Comparison of ENCODE assay signal across 8 cellular contexts in the genomic region with DNA sequence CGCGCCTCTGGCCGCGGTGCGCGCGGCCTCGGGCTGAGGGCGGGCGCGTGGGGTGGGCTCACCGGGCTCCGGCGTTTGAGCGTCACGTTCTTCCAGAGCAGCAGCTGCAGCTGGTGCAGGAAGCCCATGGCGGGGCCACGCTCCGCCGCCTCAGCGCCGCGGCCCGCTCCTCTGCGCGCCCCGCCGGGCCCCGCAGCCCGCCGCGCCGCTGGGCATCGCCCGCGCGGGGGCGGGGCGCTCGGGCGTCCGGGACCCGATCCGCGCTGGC. TPM values are rescaled to one million over a fixed set of nuclear protein-coding genes. Genes with fewer than 3 reads are reported as not detected.
DNase-seq lines count a peak whose midpoint lies in the region; ATAC-seq and TF ChIP-seq lines count a peak whose summit lies in the region.

A gene with protein sequence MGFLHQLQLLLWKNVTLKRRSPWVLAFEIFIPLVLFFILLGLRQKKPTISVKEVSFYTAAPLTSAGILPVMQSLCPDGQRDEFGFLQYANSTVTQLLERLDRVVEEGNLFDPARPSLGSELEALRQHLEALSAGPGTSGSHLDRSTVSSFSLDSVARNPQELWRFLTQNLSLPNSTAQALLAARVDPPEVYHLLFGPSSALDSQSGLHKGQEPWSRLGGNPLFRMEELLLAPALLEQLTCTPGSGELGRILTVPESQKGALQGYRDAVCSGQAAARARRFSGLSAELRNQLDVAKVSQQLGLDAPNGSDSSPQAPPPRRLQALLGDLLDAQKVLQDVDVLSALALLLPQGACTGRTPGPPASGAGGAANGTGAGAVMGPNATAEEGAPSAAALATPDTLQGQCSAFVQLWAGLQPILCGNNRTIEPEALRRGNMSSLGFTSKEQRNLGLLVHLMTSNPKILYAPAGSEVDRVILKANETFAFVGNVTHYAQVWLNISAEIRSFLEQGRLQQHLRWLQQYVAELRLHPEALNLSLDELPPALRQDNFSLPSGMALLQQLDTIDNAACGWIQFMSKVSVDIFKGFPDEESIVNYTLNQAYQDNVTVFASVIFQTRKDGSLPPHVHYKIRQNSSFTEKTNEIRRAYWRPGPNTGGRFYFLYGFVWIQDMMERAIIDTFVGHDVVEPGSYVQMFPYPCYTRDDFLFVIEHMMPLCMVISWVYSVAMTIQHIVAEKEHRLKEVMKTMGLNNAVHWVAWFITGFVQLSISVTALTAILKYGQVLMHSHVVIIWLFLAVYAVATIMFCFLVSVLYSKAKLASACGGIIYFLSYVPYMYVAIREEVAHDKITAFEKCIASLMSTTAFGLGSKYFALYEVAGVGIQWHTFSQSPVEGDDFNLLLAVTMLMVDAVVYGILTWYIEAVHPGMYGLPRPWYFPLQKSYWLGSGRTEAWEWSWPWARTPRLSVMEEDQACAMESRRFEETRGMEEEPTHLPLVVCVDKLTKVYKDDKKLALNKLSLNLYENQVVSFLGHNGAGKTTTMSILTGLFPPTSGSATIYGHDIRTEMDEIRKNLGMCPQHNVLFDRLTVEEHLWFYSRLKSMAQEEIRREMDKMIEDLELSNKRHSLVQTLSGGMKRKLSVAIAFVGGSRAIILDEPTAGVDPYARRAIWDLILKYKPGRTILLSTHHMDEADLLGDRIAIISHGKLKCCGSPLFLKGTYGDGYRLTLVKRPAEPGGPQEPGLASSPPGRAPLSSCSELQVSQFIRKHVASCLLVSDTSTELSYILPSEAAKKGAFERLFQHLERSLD (N-terminal part only) (minus strand): TSS at position 225 of the 268 bp plus-strand sequence. CDS start 97 bp downstream, at position 128.

- no peak for TF ChIP-seq CTCF in CD8-positive, alpha-beta T cell (IDR thresholded peaks at IDR 0.05)
- TF ChIP-seq CTCF in OCI-LY1 (IDR thresholded peaks at IDR 0.05; ENCODE audit: low read length), result no peak

- H3K9ac ChIP-seq in OCI-LY1 (ENCODE audit: low read length) (peak within 1 kb of the TSS; percentile 59), endocrine pancreas (ENCODE audit: control insufficient read depth, insufficient read depth, low read length) (peak within 1 kb of the TSS; percentile 56)

- peak within 1 kb of the TSS; percentile 6 for H3K27ac Mint-ChIP-seq in CD8-positive, alpha-beta T cell
- H3K27ac Mint-ChIP-seq in naive thymus-derived CD4-positive, alpha-beta T cell, result peak within 1 kb of the TSS in 6 of 9 donors; percentile 31 to 71 (median 66)

- ATAC-seq in CD8-positive, alpha-beta T cell, result no peak
- ATAC-seq in naive thymus-derived CD4-positive, alpha-beta T cell, result no peak

- intact Hi-C loops in CD8-positive, alpha-beta T cell (cut with DNase I, micrococcal nuclease), result loop anchor here (1.0 to 5.0 kb wide), 3 partner anchors 44 to 83 kb away; a partner anchor contains a TSS
- intact Hi-C loops in naive thymus-derived CD4-positive, alpha-beta T cell (cut with micrococcal nuclease), result loop anchor here (1.0 to 2.0 kb wide), 2 partner anchors 36 to 43 kb away; a partner anchor contains a TSS

- H3K27me3 ChIP-seq in CD8-positive, alpha-beta T cell (ENCODE audit: insufficient read depth, low read length), result no peaks in the 10 kb centered on the region
- H3K27me3 ChIP-seq in OCI-LY1 (ENCODE audit: insufficient read depth, low read length) (peaks cover 17% of the 10 kb centered on the region), endocrine pancreas (ENCODE audit: control insufficient read depth, insufficient read depth, low read length) (no peaks in the 10 kb centered on the region)
- H3K27me3 ChIP-seq in naive thymus-derived CD4-positive, alpha-beta T cell (ENCODE audit: control insufficient read depth in 2 of 2, insufficient read depth in 2 of 2, low read length in 2 of 2), result no peaks in the 10 kb centered on the region

- H3K4me1 Mint-ChIP-seq in CD8-positive, alpha-beta T cell (ENCODE audit: low read depth), result peaks cover 39% of the 10 kb centered on the region
- H3K4me1 Mint-ChIP-seq in naive thymus-derived CD4-positive, alpha-beta T cell, result peaks cover 13 to 32% (median 32%) of the 10 kb centered on the region in 7 donors

- peak within 1 kb of the TSS; percentile 84 for H3K4me3 Mint-ChIP-seq in CD8-positive, alpha-beta T cell
- H3K4me3 Mint-ChIP-seq in naive thymus-derived CD4-positive, alpha-beta T cell, result peak within 1 kb of the TSS; percentile 74 to 94 (median 84)

- POLR2A ChIA-PET in CD8-positive, alpha-beta T cell (lab: Charles Lee), result interaction anchor here (1.0 to 2.0 kb wide), 2 partner anchors 32 to 80 kb away, joined by 3 to 5 read pairs; a partner anchor contains a TSS
- POLR2A ChIA-PET in naive thymus-derived CD4-positive, alpha-beta T cell (lab: Charles Lee), result interaction anchor here (0.5 kb wide), 1 partner anchor 77 kb away, joined by 4 read pairs; no protein-coding TSS in a partner anchor

- H3K9me3 Mint-ChIP-seq in CD8-positive, alpha-beta T cell, result no peaks in the 10 kb centered on the region
- H3K9me3 Mint-ChIP-seq in naive thymus-derived CD4-positive, alpha-beta T cell, result no peaks in the 10 kb centered on the region

- H3K4me2 ChIP-seq in OCI-LY1 (ENCODE audit: low read length), result peak within 1 kb of the TSS; percentile 99

- no peaks in the 10 kb centered on the region for H4K20me1 ChIP-seq in OCI-LY1 (ENCODE audit: insufficient read depth, low read length)

- no peak for DNase-seq in CD8-positive, alpha-beta T cell
- DNase-seq in naive thymus-derived CD4-positive, alpha-beta T cell, result no peak
- no peak for DNase-seq in NCI-H1436 (lab: John Stamatoyannopoulos, UW)
- DNase-seq in SHP77 treated with DMSO at 0.1 percent for 48 hours (lab: John Stamatoyannopoulos, UW), result no peak
- no peak for DNase-seq in NCI-H2196 treated with DMSO at 0.1 percent for 48 hours (lab: John Stamatoyannopoulos, UW; ENCODE audit: unreplicated experiment)
- no peak for DNase-seq in NCI-H226

- no peaks in the 10 kb centered on the region for H3K9me3 ChIP-seq in CD8-positive, alpha-beta T cell (ENCODE audit: low read length)
- H3K9me3 ChIP-seq in OCI-LY1 (ENCODE audit: low read length) (no peaks in the 10 kb centered on the region), endocrine pancreas (ENCODE audit: control insufficient read depth, low read length) (no peaks in the 10 kb centered on the region)
- H3K9me3 ChIP-seq in naive thymus-derived CD4-positive, alpha-beta T cell (ENCODE audit: control insufficient read depth in 2 of 3, low read length in 3 of 3), result no peaks in the 10 kb centered on the region

- H3K4me1 ChIP-seq in CD8-positive, alpha-beta T cell (ENCODE audit: insufficient read depth, low read length), result peaks cover 68% of the 10 kb centered on the region
- H3K4me1 ChIP-seq in OCI-LY1 (ENCODE audit: insufficient read depth, low read length, severe bottlenecking), result peaks cover 20% of the 10 kb centered on the region
- H3K4me1 ChIP-seq in endocrine pancreas (ENCODE audit: control insufficient read depth, insufficient read depth, low read length), result no peaks in the 10 kb centered on the region
- H3K4me1 ChIP-seq in naive thymus-derived CD4-positive, alpha-beta T cell (ENCODE audit: control insufficient read depth in 2 of 2, insufficient read depth in 2 of 2, low read length in 2 of 2), result peaks cover 49 to 54% of the 10 kb centered on the region in 2 donors

- H3K27me3 Mint-ChIP-seq in CD8-positive, alpha-beta T cell (ENCODE audit: low read depth), result no peaks in the 10 kb centered on the region
- H3K27me3 Mint-ChIP-seq in naive thymus-derived CD4-positive, alpha-beta T cell, result peaks cover 0 to 11% (median 0%) of the 10 kb centered on the region in 5 donors

- peak within 1 kb of the TSS; percentile 70 for H3K4me3 ChIP-seq in CD8-positive, alpha-beta T cell (ENCODE audit: low read depth, low read length)
- peak within 1 kb of the TSS; percentile 63 for H3K4me3 ChIP-seq in OCI-LY1 (ENCODE audit: low read depth, low read length, poor library complexity, severe bottlenecking)
- no peak within 1 kb of the TSS for H3K4me3 ChIP-seq in endocrine pancreas (ENCODE audit: control insufficient read depth, insufficient read depth, low read length)
- peak within 1 kb of the TSS; percentile 69 for H3K4me3 ChIP-seq in naive thymus-derived CD4-positive, alpha-beta T cell (ENCODE audit: low read length)

- no peaks in the 10 kb centered on the region for H3K79me2 ChIP-seq in OCI-LY1 (ENCODE audit: insufficient read depth, low read length)

- H3K36me3 ChIP-seq in CD8-positive, alpha-beta T cell (ENCODE audit: insufficient read depth, low read length), result no peaks in the 10 kb centered on the region
- H3K36me3 ChIP-seq in OCI-LY1 (ENCODE audit: insufficient read depth, low read length), result no peaks in the 10 kb centered on the region
- no peaks in the 10 kb centered on the region for H3K36me3 ChIP-seq in endocrine pancreas (ENCODE audit: control insufficient read depth, insufficient read depth, low read length)
- H3K36me3 ChIP-seq in naive thymus-derived CD4-positive, alpha-beta T cell (ENCODE audit: control insufficient read depth in 2 of 3, insufficient read depth in 3 of 3, low read length in 3 of 3), result no peaks in the 10 kb centered on the region

- CTCF ChIA-PET in CD8-positive, alpha-beta T cell (lab: Charles Lee), result interaction anchor here (1.3 to 3.8 kb wide), 11 partner anchors 8 to 240 kb away, joined by 4 to 44 read pairs (median 12); a partner anchor contains a TSS
- CTCF ChIA-PET in naive thymus-derived CD4-positive, alpha-beta T cell (lab: Charles Lee), result interaction anchor here (1.0 to 1.2 kb wide), 2 partner anchors 40 to 80 kb away, joined by 3 read pairs; no protein-coding TSS in a partner anchor

- H2AFZ ChIP-seq in OCI-LY1 (ENCODE audit: low read length), result no peak within 1 kb of the TSS

- H3K9me2 ChIP-seq in OCI-LY1 (ENCODE audit: low read depth, low read length), result no peaks in the 10 kb centered on the region

- no peaks in the 10 kb centered on the region for H3F3A ChIP-seq in OCI-LY1 (ENCODE audit: insufficient read depth, low read length)

- H3K27ac ChIP-seq in CD8-positive, alpha-beta T cell (ENCODE audit: low read depth, low read length), result peak within 1 kb of the TSS; percentile 37
- no peak within 1 kb of the TSS for H3K27ac ChIP-seq in OCI-LY1 (ENCODE audit: low read depth, low read length, poor library complexity, severe bottlenecking)
- peak within 1 kb of the TSS; percentile 51 for H3K27ac ChIP-seq in naive thymus-derived CD4-positive, alpha-beta T cell (ENCODE audit: low read depth, low read length)

- no peaks in the 10 kb centered on the region for H3K36me3 Mint-ChIP-seq in CD8-positive, alpha-beta T cell
- H3K36me3 Mint-ChIP-seq in naive thymus-derived CD4-positive, alpha-beta T cell, result no peaks in the 10 kb centered on the region

RNA-seq across cellular contexts. Expression of the gene that starts here (rescaled TPM):
- total RNA-seq in CD8-positive, alpha-beta T cell, result 10 to 100 TPM; 87.5 to 93.0 TPM
- total RNA-seq in naive thymus-derived CD4-positive, alpha-beta T cell, result 100 to 1,000 TPM in 1 of 5 experiments, 10 to 100 TPM in 4; 18.4 to 112 (median 26.7) TPM
- 1 to 10 TPM; 1.8 to 2.5 TPM for polyA plus RNA-seq in naive thymus-derived CD4-positive, alpha-beta T cell
